Comparison of ENCODE assay signal across 10 cellular contexts in the genomic region with DNA sequence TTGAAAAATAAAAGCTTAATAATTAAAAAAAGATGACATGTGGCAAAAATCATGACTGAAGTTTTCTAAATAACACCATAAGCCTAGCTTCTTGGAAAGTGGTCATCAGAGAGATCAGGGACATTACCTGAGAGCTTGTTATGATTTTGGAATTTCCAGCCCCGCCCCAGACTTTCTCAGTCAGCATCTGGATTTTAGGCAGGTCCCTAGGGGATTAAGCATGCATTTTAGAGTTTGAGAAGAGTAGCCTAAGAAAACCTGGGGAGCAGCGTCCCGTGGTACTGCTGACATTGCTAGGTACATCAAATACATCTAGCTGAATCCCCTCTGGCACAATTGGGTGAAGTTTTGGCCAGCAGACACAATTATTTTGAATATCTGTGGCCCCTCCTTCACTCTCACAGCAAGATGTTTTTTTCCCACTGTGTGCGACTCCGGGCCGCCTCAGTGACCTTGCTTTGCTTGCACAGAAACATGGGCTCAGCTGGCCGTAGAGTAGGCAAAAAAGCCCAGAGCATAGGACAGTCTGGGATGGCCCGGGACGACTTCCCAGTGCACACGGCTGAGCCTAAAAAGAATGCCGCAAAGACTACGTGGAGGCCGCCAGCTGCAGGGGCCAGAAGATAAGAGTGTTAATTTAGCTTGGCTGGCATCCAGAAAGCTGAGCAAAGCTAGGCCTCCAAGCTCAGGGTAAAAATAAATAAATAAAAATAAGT. TPM values are rescaled to one million over a fixed set of nuclear protein-coding genes. Genes with fewer than 3 reads are reported as not detected.
DNase-seq lines count a peak whose midpoint lies in the region; ATAC-seq and TF ChIP-seq lines count a peak whose summit lies in the region.
"Had no signal": no experiment of that assay in that cellular context is flagged by ENCODE, and none has a peak within 500 bp of the region (broad histone marks: within the 10 kb centered on the region; RNA-seq: fewer than 3 reads in every experiment).

No MANE protein-coding gene starts in this region.

- H3K27ac Mint-ChIP-seq in activated CD4-positive, alpha-beta T cell treated with anti-CD3 and anti-CD28 coated beads for 36 hours = no peak overlapping the region

- H3K9me3 Mint-ChIP-seq in activated CD4-positive, alpha-beta T cell treated with anti-CD3 and anti-CD28 coated beads for 36 hours (ENCODE audit: low read depth) = no peaks in the 10 kb centered on the region
- H3K9me3 Mint-ChIP-seq: central memory CD8-positive, alpha-beta T cell had no signal

- H3K36me3 Mint-ChIP-seq in activated CD4-positive, alpha-beta T cell treated with anti-CD3 and anti-CD28 coated beads for 36 hours (ENCODE audit: low read depth) = no peaks in the 10 kb centered on the region

- CTCF ChIA-PET in activated CD4-positive, alpha-beta T cell treated with anti-CD3 and anti-CD28 coated beads for 36 hours (lab: Charles Lee) = interaction anchor here (1.1 to 1.5 kb wide), 2 partner anchors 197 to 219 kb away, joined by 3 to 6 read pairs; no protein-coding TSS in a partner anchor

- no peak for ATAC-seq in GM21576 (IDR thresholded peaks at IDR 0.05; ENCODE audit: unreplicated experiment)
- no peak for ATAC-seq in activated CD4-positive, alpha-beta T cell treated with anti-CD3 and anti-CD28 coated beads for 36 hours

- POLR2A ChIA-PET in activated CD4-positive, alpha-beta T cell treated with anti-CD3 and anti-CD28 coated beads for 36 hours (lab: Charles Lee) = no interaction called here

- intact Hi-C loops in activated CD4-positive, alpha-beta T cell treated with anti-CD3 and anti-CD28 coated beads for 36 hours (cut with DNase I, micrococcal nuclease) = loop anchor here in 1 of 2 experiments (10.0 kb wide), 1 partner anchor 198 kb away; no protein-coding TSS in a partner anchor

- no peaks in the 10 kb centered on the region for H3K27me3 Mint-ChIP-seq in activated CD4-positive, alpha-beta T cell treated with anti-CD3 and anti-CD28 coated beads for 36 hours

- TF ChIP-seq CTCF in GM12865 (IDR thresholded peaks at IDR 0.05; ENCODE audit: insufficient read depth, low read depth, low read length, missing control alignments) (no peak), fibroblast of the aortic adventitia (IDR thresholded peaks at IDR 0.05; ENCODE audit: insufficient read depth, low read length) (no peak)

- no peak overlapping the region for H3K4me3 Mint-ChIP-seq in activated CD4-positive, alpha-beta T cell treated with anti-CD3 and anti-CD28 coated beads for 36 hours
- H3K4me3 Mint-ChIP-seq: central memory CD8-positive, alpha-beta T cell had no signal

- peak; percentile 31 for DNase-seq in GM12865 (ENCODE audit: low read depth)
- peak; percentile 39 for DNase-seq in NCI-H82 treated with DMSO at 0.1 percent for 48 hours (lab: John Stamatoyannopoulos, UW; ENCODE audit: unreplicated experiment)
- DNase-seq in fibroblast of the aortic adventitia (ENCODE audit: low read depth) = peak; percentile 93
- DNase-seq in skeletal muscle cell (ENCODE audit: low read depth) = peak; percentile 38
- DNase-seq in amygdala (lab: John Stamatoyannopoulos, UW) = no peak
- DNase-seq in activated CD4-positive, alpha-beta T cell treated with anti-CD3 and anti-CD28 coated beads for 36 hours = no peak
- no peak for DNase-seq in SKM-1 treated with dmso at 0.1 percent for 144 hours (lab: John Stamatoyannopoulos, UW; ENCODE audit: unreplicated experiment)
- DNase-seq: NCI-H510A had no signal

- H3K4me3 ChIP-seq in GM12865 (ENCODE audit: low read depth, low read length) (peak overlapping the region; percentile 5; the same call in 1 of the 2 replicates), fibroblast of the aortic adventitia (ENCODE audit: low read depth, low read length) (no peak overlapping the region), skeletal muscle cell (ENCODE audit: low read depth, low read length) (no peak overlapping the region)

- H3K4me1 Mint-ChIP-seq in activated CD4-positive, alpha-beta T cell treated with anti-CD3 and anti-CD28 coated beads for 36 hours = peaks cover 34% of the 10 kb centered on the region
- H3K4me1 Mint-ChIP-seq: central memory CD8-positive, alpha-beta T cell had no signal

RNA-seq across cellular contexts. Expression of gene MEF2A, which starts 58.6 kb away (rescaled TPM):
- total RNA-seq in fibroblast of the aortic adventitia (ENCODE audit: low replicate concordance) = 95.1 and 118 TPM in 2 replicates
- total RNA-seq in activated CD4-positive, alpha-beta T cell treated with anti-CD3 and anti-CD28 coated beads for 36 hours = 10 to 100 TPM; 16.5 to 20.9 TPM

Comparison
In these comparisons a context has a peak if more than half of its experiments do, and no peak if none do; other contexts are left out.
1. DNase-seq: peak in GM12865 (single experiment), NCI-H82 treated with DMSO at 0.1 percent for 48 hours (single experiment), fibroblast of the aortic adventitia (single experiment) and skeletal muscle cell (single experiment); none in amygdala (0 of 56), activated CD4-positive, alpha-beta T cell treated with anti-CD3 and anti-CD28 coated beads for 36 hours (single experiment) and SKM-1 treated with dmso at 0.1 percent for 144 hours (single experiment).